In the genomic region with DNA sequence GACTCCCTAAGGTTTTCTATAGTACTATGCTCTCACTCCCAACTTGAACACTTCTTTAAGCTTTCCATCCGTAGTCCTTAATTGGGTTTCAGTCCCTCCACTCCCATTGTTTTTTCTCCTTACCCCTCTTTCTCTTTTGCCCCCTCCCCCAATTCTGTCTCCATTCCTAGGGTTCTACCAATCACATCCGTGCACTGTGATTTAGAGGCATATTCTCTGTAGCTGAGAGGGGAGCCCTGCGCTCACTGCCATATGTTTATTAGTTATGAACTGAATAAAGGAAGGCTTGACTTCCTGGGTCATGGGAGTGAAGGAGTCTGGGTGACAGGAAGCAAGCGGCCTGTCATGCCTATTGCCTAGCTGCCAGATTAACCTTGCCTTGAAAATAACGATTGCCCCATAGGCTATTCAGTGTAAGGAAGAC, we compare ENCODE assay signal across 8 cellular contexts. TPM values are rescaled to one million over a fixed set of nuclear protein-coding genes. Genes with fewer than 3 reads are reported as not detected.
DNase-seq lines count a peak whose midpoint lies in the region; ATAC-seq, FAIRE-seq and TF ChIP-seq lines count a peak whose summit lies in the region.

No MANE protein-coding gene starts in this region.

- POLR2A ChIA-PET in AG04450 (lab: Yijun Ruan, JAX), result interaction anchor here (0.7 to 1.7 kb wide), 5 partner anchors 19 to 158 kb away, joined by 3 to 39 read pairs (median 7); a partner anchor contains a TSS

- TF ChIP-seq CTCF in AG04450 (IDR thresholded peaks at IDR 0.05; ENCODE audit: low read depth, low read length), result no peak
- no peak for TF ChIP-seq CTCF in foreskin keratinocyte (conservative IDR thresholded peaks at IDR 0.05)

- H3K4me1 Mint-ChIP-seq in activated T-helper 1 cell treated with anti-CD3 and anti-CD28 coated beads, Interleukin-12 subunit alpha, Interleukin-12 subunit beta, Interleukin-2, Interleukin-4 antibody, amounts not matched to agents 30 ng/mL and 10 ng/mL and 1 ng/mL, durations not matched to agents 14 hours and 24 hours and 36 hours (ENCODE audit: low read depth), result peaks cover 10% of the 10 kb centered on the region

- FAIRE-seq in GM18507 (lab: Jason Lieb, UNC), result peak; percentile 46

- H3K9me3 Mint-ChIP-seq in activated T-helper 1 cell treated with anti-CD3 and anti-CD28 coated beads, Interleukin-12 subunit alpha, Interleukin-12 subunit beta, Interleukin-2, Interleukin-4 antibody, amounts not matched to agents 30 ng/mL and 10 ng/mL and 1 ng/mL, durations not matched to agents 14 hours and 24 hours and 36 hours, result no peaks in the 10 kb centered on the region

- H3K36me3 Mint-ChIP-seq in activated T-helper 1 cell treated with anti-CD3 and anti-CD28 coated beads, Interleukin-12 subunit alpha, Interleukin-12 subunit beta, Interleukin-2, Interleukin-4 antibody, amounts not matched to agents 30 ng/mL and 10 ng/mL and 1 ng/mL, durations not matched to agents 14 hours and 24 hours and 36 hours (ENCODE audit: low read depth), result peaks cover 9% of the 10 kb centered on the region

- ATAC-seq in HG03159 (IDR thresholded peaks at IDR 0.05; ENCODE audit: unreplicated experiment), result peak; percentile 64
- ATAC-seq in foreskin keratinocyte, result peak; percentile 55

- intact Hi-C loops in activated T-helper 1 cell treated with anti-CD3 and anti-CD28 coated beads, Interleukin-12 subunit alpha, Interleukin-12 subunit beta, Interleukin-2, Interleukin-4 antibody, amounts not matched to agents 30 ng/mL and 10 ng/mL and 1 ng/mL, durations not matched to agents 14 hours and 24 hours and 36 hours (cut with micrococcal nuclease), result loop anchor here (1.0 to 10.0 kb wide), 5 partner anchors 26 to 700 kb away; a partner anchor contains a TSS

- DNase-seq in AG04450 (ENCODE audit: low read depth, low spot score) (no peak), GM18507 (ENCODE audit: extremely low spot score, insufficient read length, low read depth) (peak; percentile 7), NCI-H748 (lab: John Stamatoyannopoulos, UW; ENCODE audit: unreplicated experiment) (peak; percentile 72), foreskin keratinocyte (peak; percentile 8 to 9), mesenteric fat pad (ENCODE audit: low spot score) (no peak)
- DNase-seq in activated T-helper 1 cell treated with anti-CD3 and anti-CD28 coated beads, Interleukin-12 subunit alpha, Interleukin-12 subunit beta, Interleukin-2, Interleukin-4 antibody, amounts not matched to agents 30 ng/mL and 10 ng/mL and 1 ng/mL, durations not matched to agents 14 hours and 24 hours and 36 hours (ENCODE audit: low spot score), result peak; percentile 4

- H3K27me3 ChIP-seq in AG04450 (ENCODE audit: control insufficient read depth, insufficient read depth, low read length), result no peaks in the 10 kb centered on the region
- no peaks in the 10 kb centered on the region for H3K27me3 ChIP-seq in foreskin keratinocyte
- no peaks in the 10 kb centered on the region for H3K27me3 ChIP-seq in neuron (ENCODE audit: insufficient read depth, low read length)

- H3K4me3 Mint-ChIP-seq in activated T-helper 1 cell treated with anti-CD3 and anti-CD28 coated beads, Interleukin-12 subunit alpha, Interleukin-12 subunit beta, Interleukin-2, Interleukin-4 antibody, amounts not matched to agents 30 ng/mL and 10 ng/mL and 1 ng/mL, durations not matched to agents 14 hours and 24 hours and 36 hours, result peak overlapping the region; percentile 99

- H3K4me1 ChIP-seq in foreskin keratinocyte (no peaks in the 10 kb centered on the region), neuron (ENCODE audit: insufficient read depth, low read length) (peaks cover 3% of the 10 kb centered on the region)

- peak overlapping the region; percentile 61 for H3K4me3 ChIP-seq in AG04450 (ENCODE audit: low read depth, low read length)
- peak overlapping the region; percentile 63 for H3K4me3 ChIP-seq in neuron (ENCODE audit: low read length)

- no peak overlapping the region for H2AFZ ChIP-seq in neuron (ENCODE audit: low read depth, low read length)

- peak overlapping the region; percentile 99 for H3K27ac Mint-ChIP-seq in activated T-helper 1 cell treated with anti-CD3 and anti-CD28 coated beads, Interleukin-12 subunit alpha, Interleukin-12 subunit beta, Interleukin-2, Interleukin-4 antibody, amounts not matched to agents 30 ng/mL and 10 ng/mL and 1 ng/mL, durations not matched to agents 14 hours and 24 hours and 36 hours

- H3K27me3 Mint-ChIP-seq in activated T-helper 1 cell treated with anti-CD3 and anti-CD28 coated beads, Interleukin-12 subunit alpha, Interleukin-12 subunit beta, Interleukin-2, Interleukin-4 antibody, amounts not matched to agents 30 ng/mL and 10 ng/mL and 1 ng/mL, durations not matched to agents 14 hours and 24 hours and 36 hours (ENCODE audit: insufficient read depth), result no peaks in the 10 kb centered on the region

- H3K36me3 ChIP-seq in neuron (ENCODE audit: insufficient read depth, low read length), result no peaks in the 10 kb centered on the region

- no peaks in the 10 kb centered on the region for H3K9me3 ChIP-seq in AG04450 (ENCODE audit: control insufficient read depth, insufficient read depth, low read length)
- no peaks in the 10 kb centered on the region for H3K9me3 ChIP-seq in neuron (ENCODE audit: low read length)

- H3K27ac ChIP-seq in AG04450 (ENCODE audit: low read depth, low read length), result peak overlapping the region; percentile 86
- H3K27ac ChIP-seq in foreskin keratinocyte, result peak overlapping the region; percentile 83

- CTCF ChIA-PET in AG04450 (lab: Charles Lee), result interaction anchor here (0.7 kb wide), 1 partner anchor 34 kb away, joined by 6 read pairs; no protein-coding TSS in a partner anchor

RNA-seq across cellular contexts. Expression of a gene that starts 0.5 kb away (rescaled TPM):
- 71.6 and 97.5 TPM in 2 replicates for polyA plus RNA-seq in AG04450 (2011; rRNA removed)
- 7.3 and 12.0 TPM in 2 replicates for polyA minus RNA-seq in AG04450 (2011; rRNA and poly(A)+ RNA removed)
- total RNA-seq in activated T-helper 1 cell treated with anti-CD3 and anti-CD28 coated beads, Interleukin-12 subunit alpha, Interleukin-12 subunit beta, Interleukin-2, Interleukin-4 antibody, amounts not matched to agents 30 ng/mL and 10 ng/mL and 1 ng/mL, durations not matched to agents 14 hours and 24 hours and 36 hours, result 67.3 and 70.1 TPM in 2 replicates
- 58.1 and 63.1 TPM in 2 replicates for total RNA-seq in foreskin keratinocyte
- 73.8 and 78.6 TPM in 2 replicates for polyA plus RNA-seq in foreskin keratinocyte
- 35.0 TPM for total RNA-seq in mesenteric fat pad

RNA-seq across cellular contexts. Expression of a gene that starts 25.5 kb away (rescaled TPM):
- polyA plus RNA-seq in AG04450 (2011; rRNA removed) (24.6 and 33.6 TPM in 2 replicates), foreskin keratinocyte (9.9 and 12.2 TPM in 2 replicates)
- polyA minus RNA-seq in AG04450 (2011; rRNA and poly(A)+ RNA removed), result 4.9 and 8.2 TPM in 2 replicates
- total RNA-seq in activated T-helper 1 cell treated with anti-CD3 and anti-CD28 coated beads, Interleukin-12 subunit alpha, Interleukin-12 subunit beta, Interleukin-2, Interleukin-4 antibody, amounts not matched to agents 30 ng/mL and 10 ng/mL and 1 ng/mL, durations not matched to agents 14 hours and 24 hours and 36 hours, result 21.0 and 23.7 TPM in 2 replicates
- total RNA-seq in foreskin keratinocyte (12.7 and 13.7 TPM in 2 replicates), mesenteric fat pad (35.6 TPM)

RNA-seq across cellular contexts. Expression of a gene that starts 43.6 kb away (rescaled TPM):
- polyA plus RNA-seq in AG04450 (2011; rRNA removed), result 46.3 and 64.5 TPM in 2 replicates
- polyA minus RNA-seq in AG04450 (2011; rRNA and poly(A)+ RNA removed), result 103 and 124 TPM in 2 replicates
- total RNA-seq in activated T-helper 1 cell treated with anti-CD3 and anti-CD28 coated beads, Interleukin-12 subunit alpha, Interleukin-12 subunit beta, Interleukin-2, Interleukin-4 antibody, amounts not matched to agents 30 ng/mL and 10 ng/mL and 1 ng/mL, durations not matched to agents 14 hours and 24 hours and 36 hours, result 25.2 and 26.5 TPM in 2 replicates
- total RNA-seq in foreskin keratinocyte, result 25.7 and 25.8 TPM in 2 replicates
- polyA plus RNA-seq in foreskin keratinocyte, result 6.9 and 8.5 TPM in 2 replicates
- 35.9 TPM for total RNA-seq in mesenteric fat pad

Comparison
In these comparisons a context has a peak if more than half of its experiments do, and no peak if none do; other contexts are left out.
1. DNase-seq: peak in GM18507 (single experiment), NCI-H748 (single experiment), activated T-helper 1 cell treated with anti-CD3 and anti-CD28 coated beads, Interleukin-12 subunit alpha, Interleukin-12 subunit beta, Interleukin-2, Interleukin-4 antibody, amounts not matched to agents 30 ng/mL and 10 ng/mL and 1 ng/mL, durations not matched to agents 14 hours and 24 hours and 36 hours (single experiment) and foreskin keratinocyte (2 of 2); none in AG04450 (single experiment) and mesenteric fat pad (single experiment).